In genomic region chr11:2510626-2511402, GRCh38 we compare ENCODE assay signal across 1 cellular context.
TF ChIP-seq lines count a peak whose summit lies in the region.

No MANE protein-coding gene starts in this region.

TF ChIP-seq in K562, 482 proteins besides CTCF, POLR2A, EP300 and RAD21 (continued from another document):
- TF ChIP-seq CHD7 (IDR thresholded peaks at IDR 0.05; ENCODE audit: low read depth, low read length): no peak
- no peak for TF ChIP-seq RREB1 (CRISPR knock-in tag; IDR thresholded peaks at IDR 0.05)
- no peak for TF ChIP-seq ID3 (CRISPR knock-in tag; IDR thresholded peaks at IDR 0.05)
- no peak for TF ChIP-seq ID3 (tag; IDR thresholded peaks at IDR 0.05)
- TF ChIP-seq BMI1 (IDR thresholded peaks at IDR 0.05; ENCODE audit: low read length): no peak
- TF ChIP-seq, protein P1, sequence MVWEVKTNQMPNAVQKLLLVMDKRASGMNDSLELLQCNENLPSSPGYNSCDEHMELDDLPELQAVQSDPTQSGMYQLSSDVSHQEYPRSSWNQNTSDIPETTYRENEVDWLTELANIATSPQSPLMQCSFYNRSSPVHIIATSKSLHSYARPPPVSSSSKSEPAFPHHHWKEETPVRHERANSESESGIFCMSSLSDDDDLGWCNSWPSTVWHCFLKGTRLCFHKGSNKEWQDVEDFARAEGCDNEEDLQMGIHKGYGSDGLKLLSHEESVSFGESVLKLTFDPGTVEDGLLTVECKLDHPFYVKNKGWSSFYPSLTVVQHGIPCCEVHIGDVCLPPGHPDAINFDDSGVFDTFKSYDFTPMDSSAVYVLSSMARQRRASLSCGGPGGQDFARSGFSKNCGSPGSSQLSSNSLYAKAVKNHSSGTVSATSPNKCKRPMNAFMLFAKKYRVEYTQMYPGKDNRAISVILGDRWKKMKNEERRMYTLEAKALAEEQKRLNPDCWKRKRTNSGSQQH (CRISPR knock-in tag; IDR thresholded peaks at IDR 0.05): no peak
- TF ChIP-seq XRCC3 (IDR thresholded peaks at IDR 0.05): no peak
- no peak for TF ChIP-seq RBM39 (optimal IDR thresholded peaks at IDR 0.05; ENCODE audit: low read depth, low read length)
- no peak for TF ChIP-seq ZNF253 (CRISPR knock-in tag; conservative IDR thresholded peaks at IDR 0.05)
- TF ChIP-seq HNRNPUL1 (IDR thresholded peaks at IDR 0.05; ENCODE audit: low read length): no peak
- no peak for TF ChIP-seq RFX5 (IDR thresholded peaks at IDR 0.05; ENCODE audit: low read depth, low read length)
- no peak for TF ChIP-seq FOXA1 (IDR thresholded peaks at IDR 0.05; ENCODE audit: borderline replicate concordance)
TF ChIP-seq in K562: peak in this region for 0.
